In the genomic region with DNA sequence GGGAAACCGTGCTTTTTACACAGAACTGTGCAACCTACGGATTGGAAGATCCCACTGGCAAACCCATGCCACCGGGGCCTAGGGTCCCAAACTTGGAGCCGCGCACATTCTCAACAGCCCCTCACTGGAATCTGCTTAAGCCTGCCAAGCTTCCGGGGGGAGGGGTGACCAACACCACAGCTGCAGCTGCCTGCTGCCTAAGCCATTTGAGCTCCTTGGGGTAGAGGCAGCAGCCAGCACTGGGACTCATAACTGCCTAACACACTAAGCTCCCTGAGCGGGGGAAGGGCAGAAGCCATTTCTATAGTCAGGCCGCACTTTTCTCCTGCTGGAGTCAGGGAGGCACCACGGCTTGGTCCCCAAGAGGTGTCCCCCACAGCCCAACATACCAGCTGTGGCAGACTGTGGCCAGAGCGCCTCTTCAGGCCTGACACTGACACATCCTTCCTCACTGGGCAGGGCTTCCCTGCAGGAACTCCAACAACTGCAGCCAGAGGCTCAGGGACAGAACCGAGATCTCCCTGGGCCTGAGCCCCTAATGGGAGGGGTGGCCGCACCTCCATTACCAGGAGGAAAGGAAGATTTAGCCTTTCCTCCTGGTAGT, we compare ENCODE assay signal across 12 cellular contexts.
"Had no signal": no experiment of that assay in that cellular context is flagged by ENCODE, and none has a peak within 500 bp of the region (broad histone marks: within the 10 kb centered on the region; RNA-seq: fewer than 3 reads in every experiment).

No MANE protein-coding gene starts in this region.

- H3K27ac Mint-ChIP-seq: activated naive CD8-positive, alpha-beta T cell treated with anti-CD3 and anti-CD28 coated beads, Interleukin-2, amount 50 U/mL, for 24 hours; nephron had no signal

- H3K27ac ChIP-seq: ascending aorta, lower lobe of right lung, ovary, transverse colon, VCaP had no signal

- H3K36me3 ChIP-seq: ascending aorta, lower lobe of right lung, ovary, transverse colon had no signal

- H3K27me3 ChIP-seq: ascending aorta, ovary, transverse colon had no signal

- H3K4me3 ChIP-seq: ascending aorta, lower lobe of right lung, ovary, transverse colon had no signal

- H3K9me3 Mint-ChIP-seq: activated naive CD8-positive, alpha-beta T cell treated with anti-CD3 and anti-CD28 coated beads, Interleukin-2, amount 50 U/mL, for 24 hours had no signal

- ATAC-seq: activated naive CD8-positive, alpha-beta T cell treated with anti-CD3 and anti-CD28 coated beads, Interleukin-2, amount 50 U/mL, for 24 hours; lower lobe of right lung; stimulated activated naive B cell treated with anti-CD40 and anti-IgM and Interleukin-4, amounts not matched to agents 10 μg/mL and 1 μg/mL and 100 μg/mL, for 72 hours had no signal

- H3K4me3 Mint-ChIP-seq: activated naive CD8-positive, alpha-beta T cell treated with anti-CD3 and anti-CD28 coated beads, Interleukin-2, amount 50 U/mL, for 24 hours; nephron had no signal

- DNase-seq: activated CD4-positive, alpha-beta T cell treated with anti-CD3 and anti-CD28 coated beads for 4 hours; activated naive CD4-positive, alpha-beta T cell treated with Interleukin-2 at 50 U/mL for 16 hours; activated naive CD8-positive, alpha-beta T cell treated with anti-CD3 and anti-CD28 coated beads, Interleukin-2, amount 50 U/mL, for 24 hours; lower lobe of right lung; ovary; retina; stimulated activated naive B cell treated with anti-CD40 and anti-IgM and Interleukin-4, amounts not matched to agents 10 μg/mL and 1 μg/mL and 100 μg/mL, for 72 hours; T-helper 9 cell; transverse colon had no signal
